Comparison of ENCODE assay signal across 1 cellular context in the genomic region with DNA sequence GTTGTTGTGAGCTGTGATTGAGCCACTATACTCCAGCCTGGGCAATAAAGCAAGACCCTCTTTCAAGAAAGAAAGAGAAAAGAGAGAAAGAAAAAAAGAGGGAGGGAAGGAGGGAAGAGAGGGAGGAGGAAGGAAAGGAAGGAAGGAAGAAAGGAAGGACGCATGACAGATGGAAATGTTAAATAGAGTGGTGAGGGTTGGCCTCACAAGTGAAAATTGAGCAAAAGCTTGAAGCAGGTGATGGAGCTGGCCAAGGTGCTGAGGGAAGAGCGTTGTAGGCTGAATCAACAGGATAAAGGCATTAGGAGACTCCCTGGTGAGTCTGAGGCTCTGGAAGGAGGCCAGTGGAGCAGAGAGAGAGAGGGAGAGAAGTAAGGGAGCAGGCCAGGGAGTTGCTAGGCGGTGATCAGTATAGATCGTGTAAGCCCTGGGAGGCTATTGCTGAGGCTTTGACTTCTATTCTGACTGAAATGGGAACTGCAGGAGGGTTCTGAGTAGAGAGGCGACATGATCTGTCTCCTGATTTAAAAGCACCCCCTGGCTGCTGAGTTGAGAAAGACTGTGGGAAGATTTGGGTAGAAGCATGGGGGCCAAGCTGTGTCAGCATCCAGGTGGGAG.
TF ChIP-seq lines count a peak whose summit lies in the region.

No MANE protein-coding gene starts in this region.

TF ChIP-seq in GM12878, 131 proteins besides CTCF, POLR2A, EP300 and RAD21 (continued from another document):
- TF ChIP-seq RAD51 (IDR thresholded peaks at IDR 0.05): no peak
- no peak for TF ChIP-seq PAX8 (IDR thresholded peaks at IDR 0.05)
- TF ChIP-seq, protein P1, sequence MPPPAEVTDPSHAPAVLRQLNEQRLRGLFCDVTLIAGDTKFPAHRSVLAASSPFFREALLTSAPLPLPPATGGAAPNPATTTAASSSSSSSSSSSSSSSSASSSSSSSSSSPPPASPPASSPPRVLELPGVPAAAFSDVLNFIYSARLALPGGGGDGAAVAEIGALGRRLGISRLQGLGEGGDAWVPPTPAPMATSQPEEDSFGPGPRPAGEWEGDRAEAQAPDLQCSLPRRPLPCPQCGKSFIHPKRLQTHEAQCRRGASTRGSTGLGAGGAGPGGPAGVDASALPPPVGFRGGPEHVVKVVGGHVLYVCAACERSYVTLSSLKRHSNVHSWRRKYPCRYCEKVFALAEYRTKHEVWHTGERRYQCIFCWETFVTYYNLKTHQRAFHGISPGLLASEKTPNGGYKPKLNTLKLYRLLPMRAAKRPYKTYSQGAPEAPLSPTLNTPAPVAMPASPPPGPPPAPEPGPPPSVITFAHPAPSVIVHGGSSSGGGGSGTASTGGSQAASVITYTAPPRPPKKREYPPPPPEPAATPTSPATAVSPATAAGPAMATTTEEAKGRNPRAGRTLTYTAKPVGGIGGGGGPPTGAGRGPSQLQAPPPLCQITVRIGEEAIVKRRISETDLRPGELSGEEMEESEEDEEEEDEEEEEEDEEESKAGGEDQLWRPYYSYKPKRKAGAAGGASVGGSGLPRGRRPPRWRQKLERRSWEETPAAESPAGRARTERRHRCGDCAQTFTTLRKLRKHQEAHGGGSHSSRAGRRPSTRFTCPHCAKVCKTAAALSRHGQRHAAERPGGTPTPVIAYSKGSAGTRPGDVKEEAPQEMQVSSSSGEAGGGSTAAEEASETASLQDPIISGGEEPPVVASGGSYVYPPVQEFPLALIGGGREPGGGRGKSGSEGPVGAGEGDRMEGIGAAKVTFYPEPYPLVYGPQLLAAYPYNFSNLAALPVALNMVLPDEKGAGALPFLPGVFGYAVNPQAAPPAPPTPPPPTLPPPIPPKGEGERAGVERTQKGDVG (CRISPR knock-in tag; IDR thresholded peaks at IDR 0.05): no peak
- no peak for TF ChIP-seq TAF1 (IDR thresholded peaks at IDR 0.05; ENCODE audit: borderline replicate concordance, low read depth, low read length)
- TF ChIP-seq SMC3 (IDR thresholded peaks at IDR 0.05; ENCODE audit: borderline replicate concordance, low read length): peak; percentile 45; the same call in 1 of the 2 replicates
- TF ChIP-seq TCF3 (IDR thresholded peaks at IDR 0.05; ENCODE audit: borderline replicate concordance, insufficient read depth, low read depth, low read length): no peak
- no peak for TF ChIP-seq BRCA1 (IDR thresholded peaks at IDR 0.05; ENCODE audit: low read depth, low read length)
- TF ChIP-seq SRF (IDR thresholded peaks at IDR 0.05; ENCODE audit: low read depth in 2 of 2, low read length in 2 of 2): no peak
- TF ChIP-seq HDAC6 (IDR thresholded peaks at IDR 0.05; ENCODE audit: unreplicated experiment): no peak
